ENCODE assay signal across 1 cellular context in genomic region chr11:59555601-59556114, GRCh38.
TF ChIP-seq lines count a peak whose summit lies in the region.

No MANE protein-coding gene starts in this region.

TF ChIP-seq in H1, 55 proteins besides CTCF, POLR2A, EP300 and RAD21:
- no peak for TF ChIP-seq BACH1 (IDR thresholded peaks at IDR 0.05; ENCODE audit: low read length)
- TF ChIP-seq KDM4A (IDR thresholded peaks at IDR 0.05; ENCODE audit: low read depth, low read length, severe bottlenecking): peak; percentile 70
